13 cellular contexts compared by ENCODE assay signal in the genomic region with DNA sequence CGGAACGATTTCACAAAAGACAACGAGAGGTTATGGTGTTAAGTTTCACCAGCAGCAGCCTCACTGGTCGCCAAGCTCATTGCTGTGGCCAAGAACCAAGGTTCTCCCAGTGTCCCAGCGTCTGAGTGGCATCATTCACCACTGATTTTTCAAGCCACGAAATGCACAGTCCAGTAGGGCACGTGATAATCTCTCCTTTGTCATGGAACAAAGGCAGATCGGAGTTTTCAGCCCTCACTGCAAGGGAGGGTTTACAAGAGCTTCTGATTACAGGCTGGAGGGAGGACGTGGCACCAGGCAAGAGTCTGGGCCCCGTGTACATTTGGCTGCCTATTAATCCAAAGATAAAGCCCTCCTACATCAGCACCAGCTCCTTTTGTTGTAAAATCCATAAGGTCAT. TPM values are rescaled to one million over a fixed set of nuclear protein-coding genes. Genes with fewer than 3 reads are reported as not detected.
A peak's percentile ranks its signal among the peaks of the same experiment; 100 is the strongest.
DNase-seq lines count a peak whose midpoint lies in the region; ATAC-seq, FAIRE-seq and TF ChIP-seq lines count a peak whose summit lies in the region.
"Had no signal": no experiment of that assay in that cellular context is flagged by ENCODE, and none has a peak within 500 bp of the region (broad histone marks: within the 10 kb centered on the region; RNA-seq: fewer than 3 reads in every experiment).

No MANE protein-coding gene starts in this region.

- no peaks in the 10 kb centered on the region for H3K9me3 ChIP-seq in HepG2 (ENCODE audit: low read length)
- no peaks in the 10 kb centered on the region for H3K9me3 ChIP-seq in right lobe of liver
- H3K9me3 ChIP-seq in SJSA1 (replicated peaks) = 0 out of 2 replicates have a peak, but pooled peaks cover 2% of the 10 kb centered on the region
- H3K9me3 ChIP-seq in kidney (ENCODE audit: control insufficient read depth in 1 of 2, low read length in 2 of 2) = no peaks in the 10 kb centered on the region

- TF ChIP-seq POLR2A in HepG2 (IDR thresholded peaks at IDR 0.05; ENCODE audit: insufficient read depth in 1 of 2, low read depth in 2 of 2, low read length in 2 of 2) (no peak), right lobe of liver (IDR thresholded peaks at IDR 0.05) (no peak)

- no peak for DNase-seq in HepG2 (ENCODE audit: low spot score)
- no peak for DNase-seq in right lobe of liver
- DNase-seq in SJSA1 (ENCODE audit: low read depth in 1 of 2, low spot score in 2 of 2) = no peak
- no peak for DNase-seq in kidney
- no peak for DNase-seq in type B pancreatic cell (ENCODE audit: extremely low spot score, unreplicated experiment)
- no peak for DNase-seq in NCI-H1694 (lab: John Stamatoyannopoulos, UW)
- DNase-seq in midbrain (lab: John Stamatoyannopoulos, UW) = no peak
- DNase-seq in dermis blood vessel endothelial cell = no peak
- DNase-seq: activated CD8-positive, alpha-beta memory T cell treated with anti-CD3 and anti-CD28 coated beads, Interleukin-2, amount 50 U/mL, for 48 hours; occipital lobe; Right ventricle myocardium superior had no signal

- TF ChIP-seq EP300 in HepG2 (IDR thresholded peaks at IDR 0.05; ENCODE audit: low read depth in 2 of 2, low read length in 2 of 2) (no peak), HepG2 (CRISPR knock-in tag; IDR thresholded peaks at IDR 0.05; ENCODE audit: borderline replicate concordance) (no peak)

- peaks cover 42% of the 10 kb centered on the region for H3K36me3 Mint-ChIP-seq in type B pancreatic cell

- H3K36me3 ChIP-seq in HepG2 (replicated peaks in 1 of 2; ENCODE audit: control insufficient read depth in 1 of 2, insufficient read depth in 2 of 2, low read length in 2 of 2) = no peaks in the 10 kb centered on the region
- H3K36me3 ChIP-seq in right lobe of liver = no peaks in the 10 kb centered on the region
- H3K36me3 ChIP-seq in SJSA1 = peaks cover 31% of the 10 kb centered on the region
- peaks cover 0 to 4% of the 10 kb centered on the region in 2 donors for H3K36me3 ChIP-seq in kidney (ENCODE audit: control insufficient read depth in 1 of 2, insufficient read depth in 2 of 2, low read length in 2 of 2)

- no TSS peak for BruUV-seq in HepG2 (replicated peaks; lab: Mats Ljungman, UMichigan)

- peaks cover 3% of the 10 kb centered on the region for H3K27me3 Mint-ChIP-seq in type B pancreatic cell

- peak overlapping the region; percentile 90; the same call in 1 of the 2 replicates for H3K4me2 ChIP-seq in HepG2 (ENCODE audit: low read depth, low read length)

- CTCF ChIA-PET in HepG2 (lab: Yijun Ruan, JAX; ENCODE audit: low intra/inter-chr PET ratio, low total read pairs) = no interaction called here

- peaks cover 8% of the 10 kb centered on the region for H3K9me3 Mint-ChIP-seq in type B pancreatic cell

- H3K4me3 ChIP-seq in HepG2 (replicated peaks in 1 of 3; ENCODE audit: insufficient read depth in 1 of 3, low read depth in 2 of 3, low read length in 3 of 3) (peak overlapping the region in 2 of 3 experiments; percentile 2 to 90; a peak in 2 of 6 replicates), right lobe of liver (no peak overlapping the region), SJSA1 (peak overlapping the region; percentile 77), kidney (ENCODE audit: low read length in 2 of 2) (peak overlapping the region; percentile 74 to 86)

- H2AFZ ChIP-seq in HepG2 (ENCODE audit: low read length) = no peak overlapping the region

- intact Hi-C loops in HepG2 (cut with micrococcal nuclease; ENCODE audit: unreplicated experiment) = loop anchor here (10.0 kb wide), 2 partner anchors 88 to 288 kb away; no protein-coding TSS in a partner anchor
- intact Hi-C loops in right lobe of liver (cut with DNase I) = no loop called here
- intact Hi-C loops in kidney (cut with DNase I) = no loop called here

- peak overlapping the region; percentile 94 for H3K4me3 Mint-ChIP-seq in type B pancreatic cell

- peaks cover 0 to 17% of the 10 kb centered on the region in 2 experiments; a peak in 3 of 5 replicates for H3K27me3 ChIP-seq in HepG2 (ENCODE audit: control insufficient read depth in 1 of 2, insufficient read depth in 2 of 2, low read length in 2 of 2)
- H3K27me3 ChIP-seq in right lobe of liver = peaks cover 0 to 14% of the 10 kb centered on the region in 2 donors
- peaks cover 4% of the 10 kb centered on the region for H3K27me3 ChIP-seq in SJSA1 (replicated peaks)

- no peak for TF ChIP-seq RAD21 in HepG2 (CRISPR knock-in tag; IDR thresholded peaks at IDR 0.05)

- POLR2A ChIA-PET in HepG2 (lab: Yijun Ruan, JAX) = no interaction called here

- no peak for ATAC-seq in HepG2
- ATAC-seq in right lobe of liver = no peak

- peaks cover 34% of the 10 kb centered on the region for H3K4me1 ChIP-seq in HepG2 (ENCODE audit: insufficient read depth, low read length)
- H3K4me1 ChIP-seq in right lobe of liver = peaks cover 0 to 13% (median 6%) of the 10 kb centered on the region in 4 donors
- H3K4me1 ChIP-seq in SJSA1 (replicated peaks) = peaks cover 11% of the 10 kb centered on the region
- H3K4me1 ChIP-seq in kidney (ENCODE audit: control insufficient read depth in 1 of 2, insufficient read depth in 1 of 2, low read depth in 1 of 2, low read length in 2 of 2) = no peaks in the 10 kb centered on the region

- peaks cover 2% of the 10 kb centered on the region for H3K79me2 ChIP-seq in HepG2 (ENCODE audit: insufficient read depth, low read length)

- H4K20me1 ChIP-seq in HepG2 (ENCODE audit: insufficient read depth, low read length) = no peaks in the 10 kb centered on the region

- H3K9ac ChIP-seq in HepG2 (ENCODE audit: insufficient read depth, low read depth, low read length) (no peak overlapping the region), kidney (ENCODE audit: low read length in 2 of 2) (peak overlapping the region; percentile 27 to 100)

- FAIRE-seq in HepG2 (lab: Jason Lieb, UNC) (no peak), kidney (lab: Jason Lieb, UNC) (no peak)
- FAIRE-seq: endothelial cell of umbilical vein, GM19239 had no signal

- H3K27ac ChIP-seq in HepG2 (ENCODE audit: extremely low read length, insufficient read depth, low read length) (no peak overlapping the region), right lobe of liver (no peak overlapping the region), SJSA1 (no peak overlapping the region), kidney (ENCODE audit: low read depth in 2 of 2, low read length in 2 of 2) (peak overlapping the region; percentile 43 to 96)

- H3K4me1 Mint-ChIP-seq in type B pancreatic cell (ENCODE audit: unreplicated experiment) = peaks cover 18% of the 10 kb centered on the region

- 75% methylated on average over 10 of the region's 10 CpGs for WGBS in HepG2 (ENCODE audit: low lambda C conversion rate)
- WGBS in right lobe of liver (ENCODE audit: insufficient coverage, low coverage, low lambda C conversion rate, missing lambda C conversion rate) = 35% methylated on average over 10 of the region's 10 CpGs

- H3K27ac Mint-ChIP-seq in type B pancreatic cell = peak overlapping the region; percentile 91

- TF ChIP-seq CTCF in HepG2 (CRISPR knock-in tag; IDR thresholded peaks at IDR 0.05) (no peak), right lobe of liver (IDR thresholded peaks at IDR 0.05) (no peak), kidney (IDR thresholded peaks at IDR 0.05; ENCODE audit: borderline replicate concordance, extremely low read depth, insufficient read depth) (no peak), type B pancreatic cell (conservative IDR thresholded peaks at IDR 0.05) (no peak)

- in situ Hi-C loops in HepG2 (cut with HindIII; ENCODE audit: extremely low pct_ligation_motif_present, low pct_unique_long_range_greater_than_20kb) = loop anchor here (5.0 to 10.0 kb wide), 3 partner anchors 85 to 368 kb away; no protein-coding TSS in a partner anchor

RNA-seq across cellular contexts. Expression of a gene that starts 2.0 kb away (rescaled TPM):
- total RNA-seq in HepG2 (2016; rRNA removed; fragmentation: Illumina TruSeq; extraction: Trizol) (11.3 and 13.6 TPM in 2 replicates), right lobe of liver (100 to 1,000 TPM in 2 of 6 experiments, 10 to 100 TPM in 2, 1 to 10 TPM in 2; 7.1 to 140 (median 55.5) TPM), kidney (2,350 TPM), type B pancreatic cell (ENCODE audit: low replicate concordance) (807 and 1,512 TPM in 2 replicates), dermis blood vessel endothelial cell (9.4 and 21.6 TPM in 2 replicates)
- 4.1 and 5.7 TPM in 2 replicates for total RNA-seq in HepG2 (2016; cell fraction: cytosol; rRNA removed; fragmentation: Illumina TruSeq; extraction: Trizol; ENCODE audit: low read depth)
- total RNA-seq in HepG2 (2016; cell fraction: insoluble cytoplasmic fraction; rRNA removed; fragmentation: Illumina TruSeq; extraction: Trizol) = 9.1 and 11.6 TPM in 2 replicates
- total RNA-seq in HepG2 (2016; cell fraction: membrane; rRNA removed; fragmentation: Illumina TruSeq; extraction: Trizol) = 11.4 and 13.2 TPM in 2 replicates
- total RNA-seq in HepG2 (2016; cell fraction: nucleus; rRNA removed; fragmentation: Illumina TruSeq; extraction: Trizol) = 8.9 and 9.3 TPM in 2 replicates
- polyA plus RNA-seq in HepG2 (2011; rRNA removed) (16.6 and 30.5 TPM in 2 replicates), kidney (ENCODE audit: insufficient read depth, low read depth, low replicate concordance) (980 TPM)
- 27.0 and 27.3 TPM in 2 replicates for polyA plus RNA-seq in HepG2 (2011; cell fraction: cytosol; rRNA removed)
- 9.1 and 9.6 TPM in 2 replicates for polyA plus RNA-seq in HepG2 (2011; cell fraction: nucleus; rRNA removed)
- 31.0 and 42.6 TPM in 2 replicates for polyA plus RNA-seq in HepG2 (2012)
- 6.8 and 8.0 TPM in 2 replicates for polyA plus RNA-seq in HepG2 (2016; cell fraction: cytosol; fragmentation: Illumina TruSeq; extraction: Trizol; ENCODE audit: low read depth)
- polyA plus RNA-seq in HepG2 (2016; cell fraction: insoluble cytoplasmic fraction; fragmentation: Illumina TruSeq; extraction: Trizol; ENCODE audit: low read depth) = 16.0 and 16.5 TPM in 2 replicates
- polyA plus RNA-seq in HepG2 (2016; cell fraction: membrane; fragmentation: Illumina TruSeq; extraction: Trizol; ENCODE audit: low read depth) = 14.8 and 15.9 TPM in 2 replicates
- 18.9 and 22.2 TPM in 2 replicates for polyA plus RNA-seq in HepG2 (2016; cell fraction: nucleus; fragmentation: Illumina TruSeq; extraction: Trizol; ENCODE audit: insufficient read depth, low read depth)
- polyA minus RNA-seq in HepG2 (2011; rRNA and poly(A)+ RNA removed; ENCODE audit: low replicate concordance) = 11.4 and 19.3 TPM in 2 replicates
- polyA minus RNA-seq in HepG2 (2011; cell fraction: cytosol; rRNA and poly(A)+ RNA removed) = 35.1 and 38.1 TPM in 2 replicates
- polyA minus RNA-seq in HepG2 (2011; cell fraction: nucleus; rRNA and poly(A)+ RNA removed) = 10.4 and 12.7 TPM in 2 replicates
- total RNA-seq in SJSA1 (2014; rRNA removed; shearing (Covaris generic)) = 299 and 431 TPM in 2 replicates

RNA-seq across cellular contexts. Expression of a gene that starts 55.5 kb away (rescaled TPM):
- total RNA-seq in HepG2 (2016; rRNA removed; fragmentation: Illumina TruSeq; extraction: Trizol) (11.9 and 13.6 TPM in 2 replicates), right lobe of liver (10 to 100 TPM in 5 of 6 experiments, 1 to 10 TPM in 1; 9.8 to 17.6 (median 12.9) TPM), kidney (18.1 TPM), type B pancreatic cell (ENCODE audit: low replicate concordance) (23.5 and 25.7 TPM in 2 replicates), dermis blood vessel endothelial cell (11.1 TPM in 2 replicates)
- 6.0 TPM in 2 replicates for total RNA-seq in HepG2 (2016; cell fraction: cytosol; rRNA removed; fragmentation: Illumina TruSeq; extraction: Trizol; ENCODE audit: low read depth)
- 13.1 and 13.2 TPM in 2 replicates for total RNA-seq in HepG2 (2016; cell fraction: insoluble cytoplasmic fraction; rRNA removed; fragmentation: Illumina TruSeq; extraction: Trizol)
- 7.3 and 8.0 TPM in 2 replicates for total RNA-seq in HepG2 (2016; cell fraction: membrane; rRNA removed; fragmentation: Illumina TruSeq; extraction: Trizol)
- total RNA-seq in HepG2 (2016; cell fraction: nucleus; rRNA removed; fragmentation: Illumina TruSeq; extraction: Trizol) = 8.9 TPM in 2 replicates
- polyA plus RNA-seq in HepG2 (2011; rRNA removed) (6.2 and 6.6 TPM in 2 replicates), kidney (ENCODE audit: insufficient read depth, low read depth, low replicate concordance) (66.8 TPM)
- 3.7 and 4.0 TPM in 2 replicates for polyA plus RNA-seq in HepG2 (2011; cell fraction: cytosol; rRNA removed)
- polyA plus RNA-seq in HepG2 (2011; cell fraction: nucleus; rRNA removed) = 4.6 and 6.5 TPM in 2 replicates
- 6.7 and 10.9 TPM in 2 replicates for polyA plus RNA-seq in HepG2 (2012)
- polyA plus RNA-seq in HepG2 (2016; cell fraction: cytosol; fragmentation: Illumina TruSeq; extraction: Trizol; ENCODE audit: low read depth) = 4.8 and 5.2 TPM in 2 replicates
- polyA plus RNA-seq in HepG2 (2016; cell fraction: insoluble cytoplasmic fraction; fragmentation: Illumina TruSeq; extraction: Trizol; ENCODE audit: low read depth) = 17.6 and 20.0 TPM in 2 replicates
- polyA plus RNA-seq in HepG2 (2016; cell fraction: membrane; fragmentation: Illumina TruSeq; extraction: Trizol; ENCODE audit: low read depth) = 4.2 and 5.9 TPM in 2 replicates
- polyA plus RNA-seq in HepG2 (2016; cell fraction: nucleus; fragmentation: Illumina TruSeq; extraction: Trizol; ENCODE audit: insufficient read depth, low read depth) = 22.2 and 24.5 TPM in 2 replicates
- 3.2 and 4.1 TPM in 2 replicates for polyA minus RNA-seq in HepG2 (2011; rRNA and poly(A)+ RNA removed; ENCODE audit: low replicate concordance)
- 1.9 and 2.9 TPM in 2 replicates for polyA minus RNA-seq in HepG2 (2011; cell fraction: cytosol; rRNA and poly(A)+ RNA removed)
- 9.0 and 9.7 TPM in 2 replicates for polyA minus RNA-seq in HepG2 (2011; cell fraction: nucleus; rRNA and poly(A)+ RNA removed)
- 20.4 and 22.0 TPM in 2 replicates for total RNA-seq in SJSA1 (2014; rRNA removed; shearing (Covaris generic))

Comparison
In these comparisons a context has a peak if more than half of its experiments do, and no peak if none do; other contexts are left out.
1. H3K4me3 ChIP-seq: peak in HepG2 (2 of 3), SJSA1 (single experiment) and kidney (2 of 2); none in right lobe of liver (0 of 3).
2. H3K27ac ChIP-seq: peak in kidney (2 of 2); none in HepG2 (single experiment), right lobe of liver (0 of 3) and SJSA1 (single experiment).